ENCODE assay signal across 8 cellular contexts in genomic region chr9:121735065-121735791, GRCh38.
A peak's percentile ranks its signal among the peaks of the same experiment; 100 is the strongest.
DNase-seq lines count a peak whose midpoint lies in the region; ATAC-seq and TF ChIP-seq lines count a peak whose summit lies in the region.

No MANE protein-coding gene starts in this region.

- H3K14ac ChIP-seq in mesenchymal stem cell (ENCODE audit: low read length in 2 of 2), result peak overlapping the region in 1 of 2 experiments; percentile 26

- peak; percentile 48 for ATAC-seq in GM18909 (IDR thresholded peaks at IDR 0.05; ENCODE audit: poor library complexity, unreplicated experiment)
- ATAC-seq in GM18858 (IDR thresholded peaks at IDR 0.05; ENCODE audit: unreplicated experiment), result no peak

- H3K4ac ChIP-seq in mesenchymal stem cell (ENCODE audit: low read depth in 1 of 2, low read length in 2 of 2), result no peak overlapping the region

- H3K9ac ChIP-seq in mesenchymal stem cell (ENCODE audit: low read length), result peak overlapping the region; percentile 75

- TF ChIP-seq CTCF in AG09309 (IDR thresholded peaks at IDR 0.05; ENCODE audit: control insufficient read depth, insufficient read depth, low read depth, low read length, missing control alignments) (peak; percentile 81), NB4 (IDR thresholded peaks at IDR 0.05; ENCODE audit: low read depth, low read length) (peak; percentile 58), coronary artery (IDR thresholded peaks at IDR 0.05) (no peak)

- H3K36me3 ChIP-seq in mesenchymal stem cell (ENCODE audit: control insufficient read depth in 1 of 2, insufficient read depth in 2 of 2, low read depth in 1 of 2, low read length in 2 of 2), result peaks cover 0 to 7% of the 10 kb centered on the region in 2 experiments

- TF ChIP-seq POLR2A in NB4 (IDR thresholded peaks at IDR 0.05; ENCODE audit: extremely low read depth, insufficient read length), result no peak

- H3K4me2 ChIP-seq in mesenchymal stem cell (ENCODE audit: low read length, poor library complexity, severe bottlenecking), result peak overlapping the region; percentile 29

- no peak overlapping the region for H3K23ac ChIP-seq in mesenchymal stem cell (ENCODE audit: low read length in 2 of 2)

- no peak overlapping the region for H2BK15ac ChIP-seq in mesenchymal stem cell (ENCODE audit: low read depth, poor library complexity, severe bottlenecking)

- H3K4me3 ChIP-seq in AG09309 (ENCODE audit: control insufficient read depth, low read depth, low read length), result no peak overlapping the region
- H3K4me3 ChIP-seq in NB4 (ENCODE audit: low read depth, low read length), result no peak overlapping the region
- peak overlapping the region; percentile 71 for H3K4me3 ChIP-seq in coronary artery
- H3K4me3 ChIP-seq in mesenchymal stem cell (ENCODE audit: insufficient read depth in 1 of 2, low read depth in 1 of 2, low read length in 2 of 2), result no peak overlapping the region

- peak overlapping the region; percentile 19 for H2BK5ac ChIP-seq in mesenchymal stem cell (ENCODE audit: low read depth, low read length, poor library complexity, severe bottlenecking)

- no peaks in the 10 kb centered on the region for H3K9me3 ChIP-seq in mesenchymal stem cell (ENCODE audit: control insufficient read depth, low read length)

- H3K79me1 ChIP-seq in mesenchymal stem cell (replicated peaks; ENCODE audit: low read length, poor library complexity, severe bottlenecking), result peaks cover 60% of the 10 kb centered on the region

- no peaks in the 10 kb centered on the region for H3K27me3 ChIP-seq in mesenchymal stem cell (ENCODE audit: control insufficient read depth in 1 of 2, insufficient read depth in 1 of 2, low read length in 2 of 2)

- peak overlapping the region; percentile 4 for H4K91ac ChIP-seq in mesenchymal stem cell (ENCODE audit: low read length)

- 43% methylated on average over 9 of the region's 9 CpGs for WGBS in mesenchymal stem cell

- H2AFZ ChIP-seq in mesenchymal stem cell (ENCODE audit: low read depth, low read length), result no peak overlapping the region

- H2AK5ac ChIP-seq in mesenchymal stem cell (ENCODE audit: low read length, severe bottlenecking), result peak overlapping the region; percentile 5

- peak overlapping the region in 1 of 2 experiments; percentile 29 for H2BK12ac ChIP-seq in mesenchymal stem cell (ENCODE audit: low read length in 2 of 2)

- DNase-seq in AG09309 (ENCODE audit: low read depth) (peak; percentile 46), NB4 (ENCODE audit: low read depth) (peak; percentile 62), coronary artery (ENCODE audit: low spot score) (no peak), mesenchymal stem cell (peak; percentile 86), NCI-H1694 treated with DMSO at 0.1 percent for 48 hours (lab: John Stamatoyannopoulos, UW) (no peak)
- DNase-seq in stimulated activated CD4-positive, alpha-beta T cell treated with anti-CD3 and anti-CD28 coated beads, Interleukin-12 subunit alpha, Interleukin-12 subunit beta, amount 100 ng/mL, for 4 hours, result no peak

- H3K4me1 ChIP-seq in mesenchymal stem cell (ENCODE audit: control insufficient read depth, insufficient read depth, low read depth, low read length), result peaks cover 36% of the 10 kb centered on the region

- H3K18ac ChIP-seq in mesenchymal stem cell (ENCODE audit: low read depth in 1 of 2, low read length in 2 of 2), result peak overlapping the region in 1 of 2 experiments; percentile 48

- H4K8ac ChIP-seq in mesenchymal stem cell (ENCODE audit: low read length), result no peak overlapping the region

- H3K27ac ChIP-seq in coronary artery (peak overlapping the region; percentile 92 to 93), mesenchymal stem cell (ENCODE audit: low read length, poor library complexity, severe bottlenecking) (peak overlapping the region; percentile 73)

- no peak overlapping the region for H2BK120ac ChIP-seq in mesenchymal stem cell (ENCODE audit: low read depth, low read length)

Comparison
In these comparisons a context has a peak if more than half of its experiments do, and no peak if none do; other contexts are left out.
1. DNase-seq: peak in AG09309 (single experiment), NB4 (single experiment) and mesenchymal stem cell (single experiment); none in coronary artery (single experiment), stimulated activated CD4-positive, alpha-beta T cell treated with anti-CD3 and anti-CD28 coated beads, Interleukin-12 subunit alpha, Interleukin-12 subunit beta, amount 100 ng/mL, for 4 hours (single experiment) and NCI-H1694 treated with DMSO at 0.1 percent for 48 hours (single experiment).